ENCODE assay signal across 15 cellular contexts in the genomic region with DNA sequence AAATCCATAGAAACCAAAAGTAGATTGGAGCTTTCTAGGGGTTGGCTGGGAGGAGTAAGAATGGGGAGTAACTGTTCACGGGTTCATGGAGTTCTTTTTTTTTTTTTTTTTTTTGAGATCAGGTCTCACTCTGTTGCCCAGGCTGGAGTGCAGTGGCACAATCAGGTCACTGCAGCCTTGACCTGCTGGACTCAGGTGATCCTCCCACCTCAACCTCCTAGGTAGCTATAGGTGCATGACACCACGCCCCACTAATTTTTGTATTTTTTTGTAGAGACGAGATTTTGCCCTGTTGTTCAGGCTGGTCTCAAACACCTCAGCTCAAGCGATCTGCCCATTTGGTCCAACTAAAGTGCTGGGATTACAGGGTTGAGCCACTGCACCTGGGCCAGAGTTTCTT. TPM values are rescaled to one million over a fixed set of nuclear protein-coding genes. Genes with fewer than 3 reads are reported as not detected.
DNase-seq lines count a peak whose midpoint lies in the region; ATAC-seq and TF ChIP-seq lines count a peak whose summit lies in the region.
"Had no signal": no experiment of that assay in that cellular context is flagged by ENCODE, and none has a peak within 500 bp of the region (broad histone marks: within the 10 kb centered on the region; RNA-seq: fewer than 3 reads in every experiment).

No MANE protein-coding gene starts in this region.

- ATAC-seq in natural killer cell (no peak), GM19452 (IDR thresholded peaks at IDR 0.05; ENCODE audit: unreplicated experiment) (no peak)
- ATAC-seq: A549, left ventricle myocardium superior had no signal

- peak overlapping the region; percentile 89 for H3K4me3 ChIP-seq in Jurkat, Clone E6-1 (ENCODE audit: low read length)
- H3K4me3 ChIP-seq in lower leg skin (ENCODE audit: low read depth, poor library complexity, severe bottlenecking): no peak overlapping the region

- no peaks in the 10 kb centered on the region for H3K9me3 Mint-ChIP-seq in T-helper 2 cell treated with Interferon-gamma antibody and Interleukin-4, amounts not matched to agents 5 μg/mL and 100 μg/mL, for 36 hours
- H3K9me3 Mint-ChIP-seq in activated naive CD8-positive, alpha-beta T cell treated with anti-CD3 and anti-CD28 coated beads for 36 hours: peaks cover 1% of the 10 kb centered on the region
- H3K9me3 Mint-ChIP-seq in natural killer cell: no peaks in the 10 kb centered on the region

- H3K36me3 Mint-ChIP-seq in T-helper 2 cell treated with Interferon-gamma antibody and Interleukin-4, amounts not matched to agents 5 μg/mL and 100 μg/mL, for 36 hours (ENCODE audit: low read depth): peaks cover 13% of the 10 kb centered on the region
- H3K36me3 Mint-ChIP-seq in activated naive CD8-positive, alpha-beta T cell treated with anti-CD3 and anti-CD28 coated beads for 36 hours: peaks cover 22% of the 10 kb centered on the region
- no peaks in the 10 kb centered on the region for H3K36me3 Mint-ChIP-seq in natural killer cell

- no peak for TF ChIP-seq POLR2A in lower leg skin (IDR thresholded peaks at IDR 0.05)

- no peak for TF ChIP-seq CTCF in natural killer cell (IDR thresholded peaks at IDR 0.05)
- TF ChIP-seq CTCF in lower leg skin (IDR thresholded peaks at IDR 0.05): no peak

- H3K4me1 Mint-ChIP-seq in T-helper 2 cell treated with Interferon-gamma antibody and Interleukin-4, amounts not matched to agents 5 μg/mL and 100 μg/mL, for 36 hours (ENCODE audit: low read depth): peaks cover 17% of the 10 kb centered on the region
- peaks cover 23% of the 10 kb centered on the region for H3K4me1 Mint-ChIP-seq in activated naive CD8-positive, alpha-beta T cell treated with anti-CD3 and anti-CD28 coated beads for 36 hours
- H3K4me1 Mint-ChIP-seq in natural killer cell: peaks cover 12 to 37% of the 10 kb centered on the region in 2 donors

- intact Hi-C loops in natural killer cell (cut with micrococcal nuclease) (no loop called here), lower leg skin (cut with DNase I; ENCODE audit: low total_unique reads) (no loop called here)

- peak overlapping the region; percentile 24 for H3K27ac Mint-ChIP-seq in T-helper 2 cell treated with Interferon-gamma antibody and Interleukin-4, amounts not matched to agents 5 μg/mL and 100 μg/mL, for 36 hours
- H3K27ac Mint-ChIP-seq in activated naive CD8-positive, alpha-beta T cell treated with anti-CD3 and anti-CD28 coated beads for 36 hours: peak overlapping the region; percentile 25
- peak overlapping the region; percentile 64 to 83 for H3K27ac Mint-ChIP-seq in natural killer cell

- 52 to 63% methylated on average over 4 of the region's 4 CpGs for whole genome bisulfite sequencing in lower leg skin, 2 donors

- H3K4me3 Mint-ChIP-seq in T-helper 2 cell treated with Interferon-gamma antibody and Interleukin-4, amounts not matched to agents 5 μg/mL and 100 μg/mL, for 36 hours: peak overlapping the region; percentile 16
- peak overlapping the region; percentile 79 for H3K4me3 Mint-ChIP-seq in activated naive CD8-positive, alpha-beta T cell treated with anti-CD3 and anti-CD28 coated beads for 36 hours
- H3K4me3 Mint-ChIP-seq in natural killer cell: peak overlapping the region; percentile 72

- DNase-seq in T-helper 2 cell treated with Interferon-gamma antibody and Interleukin-4, amounts not matched to agents 5 μg/mL and 100 μg/mL, for 36 hours (ENCODE audit: low spot score): no peak
- DNase-seq in T-helper 2 cell: no peak
- DNase-seq in Jurkat, Clone E6-1 (ENCODE audit: low read depth, low spot score): no peak
- no peak for DNase-seq in activated naive CD8-positive, alpha-beta T cell treated with anti-CD3 and anti-CD28 coated beads for 36 hours
- no peak for DNase-seq in natural killer cell
- no peak for DNase-seq in lower leg skin (ENCODE audit: low spot score in 2 of 2)
- no peak for DNase-seq in NCI-H82 (lab: John Stamatoyannopoulos, UW)
- DNase-seq: central memory CD4-positive, alpha-beta T cell; hypothalamus; KBM-7; left ventricle myocardium superior; NCI-H187; upper lobe of left lung had no signal

- no peaks in the 10 kb centered on the region for H3K27me3 Mint-ChIP-seq in T-helper 2 cell treated with Interferon-gamma antibody and Interleukin-4, amounts not matched to agents 5 μg/mL and 100 μg/mL, for 36 hours (ENCODE audit: low read depth)
- H3K27me3 Mint-ChIP-seq in activated naive CD8-positive, alpha-beta T cell treated with anti-CD3 and anti-CD28 coated beads for 36 hours: no peaks in the 10 kb centered on the region
- H3K27me3 Mint-ChIP-seq in natural killer cell (ENCODE audit: low read depth in 2 of 2): no peaks in the 10 kb centered on the region

RNA-seq across cellular contexts. Expression of gene NMRAL1, which starts 1.5 kb away (rescaled TPM):
- 272 TPM for polyA plus RNA-seq in Jurkat, Clone E6-1 (2012; ENCODE audit: insufficient read depth, insufficient read length)
- total RNA-seq in activated naive CD8-positive, alpha-beta T cell treated with anti-CD3 and anti-CD28 coated beads for 36 hours: 10 to 100 TPM; 62.5 to 64.4 TPM
- 10 to 100 TPM; 66.6 to 71.2 (median 69.8) TPM for total RNA-seq in natural killer cell
- 10 to 100 TPM; 51.9 to 72.8 (median 58.2) TPM for total RNA-seq in lower leg skin

RNA-seq across cellular contexts. Expression of gene HMOX2, which starts 3.3 kb away (rescaled TPM):
- 121 TPM for polyA plus RNA-seq in Jurkat, Clone E6-1 (2012; ENCODE audit: insufficient read depth, insufficient read length)
- 10 to 100 TPM; 84.4 to 88.4 TPM for total RNA-seq in activated naive CD8-positive, alpha-beta T cell treated with anti-CD3 and anti-CD28 coated beads for 36 hours
- 100 to 1,000 TPM in 1 of 3 donors, 10 to 100 TPM in 2; 66.0 to 104 (median 77.3) TPM for total RNA-seq in natural killer cell
- 10 to 100 TPM; 48.8 to 70.6 (median 59.0) TPM for total RNA-seq in lower leg skin

RNA-seq across cellular contexts. Expression of gene DNAJA3, which starts 47.2 kb away (rescaled TPM):
- polyA plus RNA-seq in Jurkat, Clone E6-1 (2012; ENCODE audit: insufficient read depth, insufficient read length): 72.5 TPM
- total RNA-seq in activated naive CD8-positive, alpha-beta T cell treated with anti-CD3 and anti-CD28 coated beads for 36 hours: 100 to 1,000 TPM; 103 to 107 TPM
- total RNA-seq in natural killer cell (10 to 100 TPM; 22.1 to 34.2 (median 27.2) TPM), lower leg skin (10 to 100 TPM; 37.4 to 44.1 (median 40.8) TPM)

RNA-seq across cellular contexts. Expression of gene CORO7, which starts 56.5 kb away (rescaled TPM):
- 43.2 TPM for polyA plus RNA-seq in Jurkat, Clone E6-1 (2012; ENCODE audit: insufficient read depth, insufficient read length)
- 10 to 100 TPM; 66.2 to 73.1 TPM for total RNA-seq in activated naive CD8-positive, alpha-beta T cell treated with anti-CD3 and anti-CD28 coated beads for 36 hours
- total RNA-seq in natural killer cell: 100 to 1,000 TPM; 335 to 425 (median 415) TPM
- 10 to 100 TPM; 18.4 to 39.0 (median 22.7) TPM for total RNA-seq in lower leg skin

Comparison
In these comparisons a context has a peak if more than half of its experiments do, and no peak if none do; other contexts are left out.
1. H3K4me3 Mint-ChIP-seq: peak in every context shown above with its lines; median percentile 79 in activated naive CD8-positive, alpha-beta T cell treated with anti-CD3 and anti-CD28 coated beads for 36 hours; 72 in natural killer cell; 16 in T-helper 2 cell treated with Interferon-gamma antibody and Interleukin-4, amounts not matched to agents 5 μg/mL and 100 μg/mL, for 36 hours.